Comparison of ENCODE assay signal across 9 cellular contexts in the genomic region with DNA sequence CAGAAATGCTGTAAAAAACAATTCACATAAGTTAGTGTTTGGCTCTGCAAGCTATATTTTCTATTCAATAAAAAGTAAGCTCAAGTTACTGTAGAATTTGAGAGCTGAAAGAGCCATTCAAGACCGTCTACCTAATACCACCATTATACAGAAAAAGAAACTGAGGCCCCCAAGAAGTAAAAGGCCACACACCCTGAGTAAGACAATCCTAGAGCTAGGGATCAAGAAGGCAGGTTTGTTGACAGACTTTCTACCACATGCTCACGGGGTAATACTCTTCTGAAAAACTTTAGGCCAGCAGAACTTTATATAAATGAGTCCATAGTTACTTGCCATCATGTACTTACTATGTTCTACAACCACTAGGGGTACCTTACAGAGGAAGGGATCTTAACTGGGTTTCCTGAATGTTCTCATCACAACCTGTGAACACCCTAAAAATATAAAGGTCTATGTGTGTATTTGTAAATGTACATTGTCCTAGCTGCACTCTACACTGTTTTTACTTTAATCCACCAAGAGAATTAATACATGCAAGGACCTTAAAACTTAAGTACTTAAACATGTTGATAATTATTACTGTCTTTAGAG. TPM values are rescaled to one million over a fixed set of nuclear protein-coding genes. Genes with fewer than 3 reads are reported as not detected.
DNase-seq lines count a peak whose midpoint lies in the region; ATAC-seq and TF ChIP-seq lines count a peak whose summit lies in the region.
"Had no signal": no experiment of that assay in that cellular context is flagged by ENCODE, and none has a peak within 500 bp of the region (broad histone marks: within the 10 kb centered on the region; RNA-seq: fewer than 3 reads in every experiment).

No MANE protein-coding gene starts in this region.

- POLR2A ChIA-PET in BJ (lab: Charles Lee), result no interaction called here

- no peaks in the 10 kb centered on the region for H3K27me3 ChIP-seq in BJ (ENCODE audit: control insufficient read depth, insufficient read depth, low read length)

- DNase-seq in BJ (ENCODE audit: low read depth) (no peak), RPMI8226 (peak; percentile 24), epithelial cell of proximal tubule (ENCODE audit: low read depth) (no peak), SK-N-DZ (ENCODE audit: low spot score) (no peak), NCI-H510A treated with DMSO at 0.1 percent for 48 hours (lab: John Stamatoyannopoulos, UW) (no peak)
- DNase-seq in stimulated activated CD4-positive, alpha-beta T cell treated with anti-CD3 and anti-CD28 coated beads, Interleukin-15, amount 100 ng/mL, for 24 hours, result no peak
- DNase-seq: NCI-H1694 treated with DMSO at 0.1 percent for 48 hours had no signal

- CTCF ChIA-PET in BJ (lab: Yijun Ruan, JAX), result interaction anchor here (1.2 to 1.4 kb wide), 3 partner anchors 18 to 825 kb away, joined by 3 to 4 read pairs (median 3); no protein-coding TSS in a partner anchor

- TF ChIP-seq CTCF in BJ (IDR thresholded peaks at IDR 0.05; ENCODE audit: insufficient read depth, low read depth, low read length) (peak; percentile 27), GM12872 (IDR thresholded peaks at IDR 0.05; ENCODE audit: insufficient read depth, low read depth, low read length) (peak; percentile 49; the same call in 1 of the 3 replicates), epithelial cell of proximal tubule (conservative IDR thresholded peaks at IDR 0.05; ENCODE audit: low read depth, low read length) (peak; percentile 41)

- no peak for ATAC-seq in HG03342 (IDR thresholded peaks at IDR 0.05; ENCODE audit: unreplicated experiment)

- no peak overlapping the region for H3K4me3 ChIP-seq in BJ (ENCODE audit: low read depth, low read length)
- H3K4me3 ChIP-seq in epithelial cell of proximal tubule (ENCODE audit: low read depth, low read length), result no peak overlapping the region

- 0 out of 2 replicates have a peak, but pooled peaks cover 2% of the 10 kb centered on the region for H3K36me3 ChIP-seq in BJ (ENCODE audit: control insufficient read depth, insufficient read depth, low read length)

RNA-seq across cellular contexts. Expression of gene PSMG1, which starts 2.7 kb away (rescaled TPM):
- 21.9 and 56.4 TPM in 2 replicates for polyA plus RNA-seq in BJ (2011; rRNA removed)
- 5.0 and 7.4 TPM in 2 replicates for polyA minus RNA-seq in BJ (2011; rRNA and poly(A)+ RNA removed)
- 47.1 and 120 TPM in 2 replicates for total RNA-seq in epithelial cell of proximal tubule
- 68.6 and 96.9 TPM in 2 replicates for polyA plus RNA-seq in SK-N-DZ (2014; cell fraction: cytosol; rRNA removed)
- 41.0 and 48.5 TPM in 2 replicates for polyA plus RNA-seq in SK-N-DZ (2014; cell fraction: nucleus; rRNA removed)
